Comparison of ENCODE assay signal across 8 cellular contexts in the genomic region with DNA sequence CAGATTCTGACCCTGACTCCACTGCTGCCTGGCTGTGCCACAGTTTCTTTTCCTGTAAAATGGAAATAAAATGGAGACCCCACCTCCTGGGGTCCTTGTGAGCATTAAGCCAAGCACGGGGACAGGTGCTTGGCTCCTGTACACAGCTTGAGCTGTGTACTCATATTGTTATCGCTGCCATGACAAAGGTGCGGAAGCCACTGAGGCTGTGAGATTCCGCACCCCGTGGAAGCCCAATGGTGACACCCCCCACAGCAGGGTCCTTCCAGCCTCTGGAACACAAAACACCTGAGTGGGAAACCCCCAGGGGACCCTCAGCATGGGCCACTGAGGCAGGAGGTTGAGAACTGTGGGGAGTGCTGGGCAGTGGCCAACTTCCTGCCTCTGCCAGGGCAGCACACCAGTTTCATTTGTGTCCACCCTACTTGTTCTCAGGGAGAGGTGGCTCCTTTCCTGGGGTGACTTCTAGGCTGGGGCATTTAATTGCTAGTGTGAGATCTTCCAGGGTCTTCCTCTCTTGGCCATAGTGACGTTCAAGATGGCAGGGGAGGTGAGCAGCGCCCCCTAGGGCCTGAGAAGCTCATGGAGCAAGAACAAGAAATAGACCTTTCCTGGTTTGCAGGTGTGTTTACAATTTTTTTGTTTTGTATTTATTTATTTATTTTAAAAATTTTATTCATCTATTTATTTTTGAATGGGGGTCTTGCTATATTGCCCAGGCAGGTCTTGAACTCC. TPM values are rescaled to one million over a fixed set of nuclear protein-coding genes. Genes with fewer than 3 reads are reported as not detected.
DNase-seq lines count a peak whose midpoint lies in the region; ATAC-seq and TF ChIP-seq lines count a peak whose summit lies in the region.

No MANE protein-coding gene starts in this region.

- H3K27me3 ChIP-seq in Caco-2 (replicated peaks; ENCODE audit: control insufficient read depth, insufficient read depth, low read length) (no peaks in the 10 kb centered on the region), liver (ENCODE audit: control insufficient read depth in 4 of 4, insufficient read depth in 4 of 4, low read length in 3 of 4) (no peaks in the 10 kb centered on the region)

- 73% methylated on average over 7 of the region's 7 CpGs for WGBS in liver

- DNase-seq in Caco-2 (no peak), MV-4-11 (lab: John Stamatoyannopoulos, UW) (peak; percentile 31), sciatic nerve (ENCODE audit: low spot score) (no peak), NCI-H128 (lab: John Stamatoyannopoulos, UW; ENCODE audit: unreplicated experiment) (no peak)
- DNase-seq in activated naive CD4-positive, alpha-beta T cell treated with anti-CD3 and anti-CD28 coated beads for 36 hours, result peak; percentile 78

- no peak overlapping the region for H3K27ac Mint-ChIP-seq in Caco-2 (ENCODE audit: unreplicated experiment)
- no peak overlapping the region for H3K27ac Mint-ChIP-seq in activated naive CD4-positive, alpha-beta T cell treated with anti-CD3 and anti-CD28 coated beads for 36 hours

- BruUV-seq in Caco-2 (replicated peaks; lab: Mats Ljungman, UMichigan), result no TSS peak

- POLR2A ChIA-PET in Caco-2 (lab: Charles Lee), result no interaction called here

- H3K27me3 Mint-ChIP-seq in Caco-2 (ENCODE audit: insufficient read depth, unreplicated experiment), result no peaks in the 10 kb centered on the region
- no peaks in the 10 kb centered on the region for H3K27me3 Mint-ChIP-seq in activated naive CD4-positive, alpha-beta T cell treated with anti-CD3 and anti-CD28 coated beads for 36 hours (ENCODE audit: low read depth)

- H3K4me1 Mint-ChIP-seq in Caco-2 (ENCODE audit: low read depth, unreplicated experiment), result no peaks in the 10 kb centered on the region
- H3K4me1 Mint-ChIP-seq in activated naive CD4-positive, alpha-beta T cell treated with anti-CD3 and anti-CD28 coated beads for 36 hours (ENCODE audit: low read depth), result peaks cover 29% of the 10 kb centered on the region

- no peak for ATAC-seq in sciatic nerve
- no peak for ATAC-seq in GM21381 (IDR thresholded peaks at IDR 0.05; ENCODE audit: unreplicated experiment)
- no peak for ATAC-seq in HG03139 (IDR thresholded peaks at IDR 0.05; ENCODE audit: unreplicated experiment)

- no peak overlapping the region for H3K27ac ChIP-seq in liver (ENCODE audit: low read depth in 1 of 2, low read length in 2 of 2)

- no peak overlapping the region for H3K9ac ChIP-seq in liver (ENCODE audit: low read depth in 1 of 2, low read length in 2 of 2)

- no peaks in the 10 kb centered on the region for H3K4me1 ChIP-seq in Caco-2
- H3K4me1 ChIP-seq in liver (ENCODE audit: control insufficient read depth in 4 of 4, insufficient read depth in 4 of 4, low read length in 3 of 4), result peaks cover 0 to 4% (median 4%) of the 10 kb centered on the region in 4 donors

- no peak overlapping the region for H3K4me3 Mint-ChIP-seq in Caco-2 (ENCODE audit: unreplicated experiment)
- no peak overlapping the region for H3K4me3 Mint-ChIP-seq in activated naive CD4-positive, alpha-beta T cell treated with anti-CD3 and anti-CD28 coated beads for 36 hours

- CTCF ChIA-PET in Caco-2 (lab: Charles Lee), result no interaction called here
- CTCF ChIA-PET in activated naive CD4-positive, alpha-beta T cell treated with anti-CD3 and anti-CD28 coated beads for 36 hours (lab: Charles Lee), result interaction anchor here (0.6 to 1.6 kb wide), 8 partner anchors 8 to 601 kb away, joined by 3 to 7 read pairs (median 3); no protein-coding TSS in a partner anchor

- H3K36me3 ChIP-seq in Caco-2 (ENCODE audit: control insufficient read depth, insufficient read depth, low read length) (no peaks in the 10 kb centered on the region), liver (ENCODE audit: control insufficient read depth in 4 of 4, insufficient read depth in 3 of 4, low read depth in 1 of 4, low read length in 3 of 4) (no peaks in the 10 kb centered on the region)

- H3K9me3 ChIP-seq in Caco-2, result no peaks in the 10 kb centered on the region
- H3K9me3 ChIP-seq in liver (ENCODE audit: control insufficient read depth in 4 of 4, low read length in 3 of 4), result no peaks in the 10 kb centered on the region

- H3K9me3 Mint-ChIP-seq in Caco-2 (ENCODE audit: unreplicated experiment), result no peaks in the 10 kb centered on the region
- no peaks in the 10 kb centered on the region for H3K9me3 Mint-ChIP-seq in activated naive CD4-positive, alpha-beta T cell treated with anti-CD3 and anti-CD28 coated beads for 36 hours

- peak; percentile 30 to 53 for TF ChIP-seq RAD21 in liver (IDR thresholded peaks at IDR 0.05)

- H3K4me3 ChIP-seq in Caco-2 (ENCODE audit: low read depth, low read length) (no peak overlapping the region), liver (ENCODE audit: low read depth in 1 of 3, low read length in 3 of 3) (no peak overlapping the region)

- no peaks in the 10 kb centered on the region for H3K36me3 Mint-ChIP-seq in Caco-2 (ENCODE audit: insufficient read depth, unreplicated experiment)
- H3K36me3 Mint-ChIP-seq in activated naive CD4-positive, alpha-beta T cell treated with anti-CD3 and anti-CD28 coated beads for 36 hours (ENCODE audit: low read depth), result no peaks in the 10 kb centered on the region

- peak; percentile 7 to 40 for TF ChIP-seq CTCF in Caco-2 (IDR thresholded peaks at IDR 0.05; ENCODE audit: insufficient read depth in 1 of 2, low read depth in 1 of 2, low read length in 1 of 2, severe bottlenecking in 1 of 2, unreplicated experiment in 1 of 2)
- TF ChIP-seq CTCF in liver (IDR thresholded peaks at IDR 0.05; ENCODE audit: low read depth, low read length, missing input control), result peak; percentile 37

- intact Hi-C loops in Caco-2 (cut with micrococcal nuclease; ENCODE audit: unreplicated experiment) (no loop called here), sciatic nerve (cut with DNase I) (no loop called here)
- intact Hi-C loops in activated naive CD4-positive, alpha-beta T cell treated with anti-CD3 and anti-CD28 coated beads for 36 hours (cut with micrococcal nuclease), result loop anchor here (1.0 kb wide), 1 partner anchor 105 kb away; no protein-coding TSS in a partner anchor

TF ChIP-seq in liver, 16 proteins besides CTCF, POLR2A, EP300 and RAD21 (continues in another document):
- TF ChIP-seq FOXA1 (IDR thresholded peaks at IDR 0.05) (no peak), JUND (IDR thresholded peaks at IDR 0.05) (no peak), TAF1 (conservative IDR thresholded peaks at IDR 0.05) (no peak), RXRA (IDR thresholded peaks at IDR 0.05) (no peak)
- TF ChIP-seq, protein P1, sequence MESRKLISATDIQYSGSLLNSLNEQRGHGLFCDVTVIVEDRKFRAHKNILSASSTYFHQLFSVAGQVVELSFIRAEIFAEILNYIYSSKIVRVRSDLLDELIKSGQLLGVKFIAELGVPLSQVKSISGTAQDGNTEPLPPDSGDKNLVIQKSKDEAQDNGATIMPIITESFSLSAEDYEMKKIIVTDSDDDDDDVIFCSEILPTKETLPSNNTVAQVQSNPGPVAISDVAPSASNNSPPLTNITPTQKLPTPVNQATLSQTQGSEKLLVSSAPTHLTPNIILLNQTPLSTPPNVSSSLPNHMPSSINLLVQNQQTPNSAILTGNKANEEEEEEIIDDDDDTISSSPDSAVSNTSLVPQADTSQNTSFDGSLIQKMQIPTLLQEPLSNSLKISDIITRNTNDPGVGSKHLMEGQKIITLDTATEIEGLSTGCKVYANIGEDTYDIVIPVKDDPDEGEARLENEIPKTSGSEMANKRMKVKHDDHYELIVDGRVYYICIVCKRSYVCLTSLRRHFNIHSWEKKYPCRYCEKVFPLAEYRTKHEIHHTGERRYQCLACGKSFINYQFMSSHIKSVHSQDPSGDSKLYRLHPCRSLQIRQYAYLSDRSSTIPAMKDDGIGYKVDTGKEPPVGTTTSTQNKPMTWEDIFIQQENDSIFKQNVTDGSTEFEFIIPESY (IDR thresholded peaks at IDR 0.05), result no peak
- TF ChIP-seq, protein P2, sequence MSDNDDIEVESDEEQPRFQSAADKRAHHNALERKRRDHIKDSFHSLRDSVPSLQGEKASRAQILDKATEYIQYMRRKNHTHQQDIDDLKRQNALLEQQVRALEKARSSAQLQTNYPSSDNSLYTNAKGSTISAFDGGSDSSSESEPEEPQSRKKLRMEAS (IDR thresholded peaks at IDR 0.05), result no peak

RNA-seq across cellular contexts. Expression of a gene that starts 5.4 kb away (rescaled TPM):
- total RNA-seq in Caco-2 (2022) (not detected in 2 replicates), liver (under 1 TPM in 1 of 2 donors, not detected in 1; 0.25 TPM), sciatic nerve (not detected)
- total RNA-seq in activated naive CD4-positive, alpha-beta T cell treated with anti-CD3 and anti-CD28 coated beads for 36 hours, result under 1 TPM; 0.55 to 0.81 TPM
- under 1 TPM; 0.39 to 0.45 TPM for polyA plus RNA-seq in liver

RNA-seq across cellular contexts. Expression of a gene that starts 12.5 kb away (rescaled TPM):
- 19.3 and 19.4 TPM in 2 replicates for total RNA-seq in Caco-2 (2022)
- 1 to 10 TPM; 2.6 to 4.0 TPM for total RNA-seq in activated naive CD4-positive, alpha-beta T cell treated with anti-CD3 and anti-CD28 coated beads for 36 hours
- under 1 TPM; 0.47 to 0.59 TPM for total RNA-seq in liver
- polyA plus RNA-seq in liver, result under 1 TPM in 1 of 2 donors, not detected in 1; 0.08 TPM
- total RNA-seq in sciatic nerve, result 1.3 TPM

RNA-seq across cellular contexts. Expression of a gene that starts 20.4 kb away (rescaled TPM):
- total RNA-seq in Caco-2 (2022) (not detected in 2 replicates), liver (under 1 TPM; 0.09 to 0.67 TPM), sciatic nerve (0.71 TPM)
- not detected for total RNA-seq in activated naive CD4-positive, alpha-beta T cell treated with anti-CD3 and anti-CD28 coated beads for 36 hours
- polyA plus RNA-seq in liver, result under 1 TPM; 0.21 to 0.42 TPM

RNA-seq across cellular contexts. Expression of a gene that starts 25.0 kb away (rescaled TPM):
- total RNA-seq in Caco-2 (2022) (129 and 135 TPM in 2 replicates), liver (10 to 100 TPM; 12.9 to 32.0 TPM), sciatic nerve (65.0 TPM)
- 100 to 1,000 TPM; 154 to 158 TPM for total RNA-seq in activated naive CD4-positive, alpha-beta T cell treated with anti-CD3 and anti-CD28 coated beads for 36 hours
- 10 to 100 TPM in 1 of 2 donors, 1 to 10 TPM in 1; 2.2 to 13.5 TPM for polyA plus RNA-seq in liver

RNA-seq across cellular contexts. Expression of a gene that starts 25.5 kb away (rescaled TPM):
- total RNA-seq in Caco-2 (2022), result 119 TPM in 2 replicates
- 10 to 100 TPM; 56.9 to 60.6 TPM for total RNA-seq in activated naive CD4-positive, alpha-beta T cell treated with anti-CD3 and anti-CD28 coated beads for 36 hours
- total RNA-seq in liver, result 10 to 100 TPM; 22.2 to 44.5 TPM
- polyA plus RNA-seq in liver, result 10 to 100 TPM; 36.5 to 37.4 TPM
- 34.2 TPM for total RNA-seq in sciatic nerve

Comparison
In these comparisons a context has a peak if more than half of its experiments do, and no peak if none do; other contexts are left out.
1. DNase-seq: peak in MV-4-11 (single experiment) and activated naive CD4-positive, alpha-beta T cell treated with anti-CD3 and anti-CD28 coated beads for 36 hours (single experiment); none in Caco-2 (0 of 2), sciatic nerve (single experiment) and NCI-H128 (single experiment).